In genomic region chr11:45846174-45846675, GRCh38 we compare ENCODE assay signal across 10 cellular contexts. TPM values are rescaled to one million over a fixed set of nuclear protein-coding genes. Genes with fewer than 3 reads are reported as not detected.
A peak's percentile ranks its signal among the peaks of the same experiment; 100 is the strongest.
DNase-seq lines count a peak whose midpoint lies in the region; ATAC-seq and TF ChIP-seq lines count a peak whose summit lies in the region.
"Had no signal": no experiment of that assay in that cellular context is flagged by ENCODE, and none has a peak within 500 bp of the region (broad histone marks: within the 10 kb centered on the region; RNA-seq: fewer than 3 reads in every experiment).

No MANE protein-coding gene starts in this region.

- H3K27me3 ChIP-seq in adipocyte (replicated peaks; ENCODE audit: control insufficient read depth, insufficient read depth, low read length), result no peaks in the 10 kb centered on the region
- peaks cover 6 to 8% of the 10 kb centered on the region in 2 experiments for H3K27me3 ChIP-seq in mesenchymal stem cell (ENCODE audit: control insufficient read depth in 1 of 2, insufficient read depth in 1 of 2, low read length in 2 of 2)

- H3K9me3 ChIP-seq in adipocyte (ENCODE audit: control insufficient read depth, low read length), result no peaks in the 10 kb centered on the region
- H3K9me3 ChIP-seq in mesenchymal stem cell (ENCODE audit: control insufficient read depth, low read length), result no peaks in the 10 kb centered on the region

- H2AK5ac ChIP-seq in mesenchymal stem cell (ENCODE audit: low read length, severe bottlenecking), result no peak overlapping the region

- no peak overlapping the region for H4K91ac ChIP-seq in mesenchymal stem cell (ENCODE audit: low read length)

- H3K36me3 Mint-ChIP-seq in activated CD8-positive, alpha-beta T cell treated with anti-CD3 and anti-CD28 coated beads for 36 hours (ENCODE audit: low read depth), result no peaks in the 10 kb centered on the region
- peaks cover 4% of the 10 kb centered on the region for H3K36me3 Mint-ChIP-seq in activated CD8-positive, alpha-beta T cell treated with anti-CD3 and anti-CD28 coated beads, Interleukin-2, amount 10 ng/mL, durations not matched to agents 7 days and 5 days (ENCODE audit: low read depth)

- H2BK15ac ChIP-seq in mesenchymal stem cell (ENCODE audit: low read depth, poor library complexity, severe bottlenecking), result no peak overlapping the region

- no peak overlapping the region for H2BK12ac ChIP-seq in mesenchymal stem cell (ENCODE audit: low read length in 2 of 2)

- 64% methylated on average over 4 of the region's 4 CpGs for WGBS in mesenchymal stem cell

- peaks cover 42% of the 10 kb centered on the region for H3K4me1 ChIP-seq in adipocyte (ENCODE audit: control insufficient read depth, insufficient read depth, low read length)
- peaks cover 7% of the 10 kb centered on the region for H3K4me1 ChIP-seq in mesenchymal stem cell (ENCODE audit: control insufficient read depth, insufficient read depth, low read depth, low read length)

- H3K27ac ChIP-seq in mesenchymal stem cell (ENCODE audit: low read length, poor library complexity, severe bottlenecking), result no peak overlapping the region
- H3K27ac ChIP-seq in temporal lobe (ENCODE audit: low read depth, low read length), result peak overlapping the region; percentile 85

- DNase-seq in activated CD8-positive, alpha-beta T cell treated with anti-CD3 and anti-CD28 coated beads for 36 hours, result no peak
- DNase-seq in activated CD8-positive, alpha-beta T cell treated with anti-CD3 and anti-CD28 coated beads, Interleukin-2, amount 10 ng/mL, durations not matched to agents 7 days and 5 days, result no peak
- DNase-seq in adipocyte (ENCODE audit: low read depth) (no peak), mesenchymal stem cell (no peak), iPS-NIHi7 (ENCODE audit: extremely low spot score) (no peak)
- DNase-seq: effector CD8-positive, alpha-beta T cell; mesendoderm had no signal

- H3K27me3 Mint-ChIP-seq in activated CD8-positive, alpha-beta T cell treated with anti-CD3 and anti-CD28 coated beads for 36 hours, result no peaks in the 10 kb centered on the region
- peaks cover 22% of the 10 kb centered on the region for H3K27me3 Mint-ChIP-seq in activated CD8-positive, alpha-beta T cell treated with anti-CD3 and anti-CD28 coated beads, Interleukin-2, amount 10 ng/mL, durations not matched to agents 7 days and 5 days (ENCODE audit: low read depth)

- H4K8ac ChIP-seq in mesenchymal stem cell (ENCODE audit: low read length), result no peak overlapping the region

- no peak overlapping the region for H3K27ac Mint-ChIP-seq in activated CD8-positive, alpha-beta T cell treated with anti-CD3 and anti-CD28 coated beads for 36 hours
- H3K27ac Mint-ChIP-seq in activated CD8-positive, alpha-beta T cell treated with anti-CD3 and anti-CD28 coated beads, Interleukin-2, amount 10 ng/mL, durations not matched to agents 7 days and 5 days, result no peak overlapping the region

- no peak overlapping the region for H2BK120ac ChIP-seq in mesenchymal stem cell (ENCODE audit: low read depth, low read length)

- H3K4me3 ChIP-seq in adipocyte (ENCODE audit: low read length), result peak overlapping the region; percentile 60
- peak overlapping the region in 1 of 2 experiments; percentile 53 for H3K4me3 ChIP-seq in mesenchymal stem cell (ENCODE audit: insufficient read depth in 1 of 2, low read depth in 1 of 2, low read length in 2 of 2)

- CTCF ChIA-PET in activated CD8-positive, alpha-beta T cell treated with anti-CD3 and anti-CD28 coated beads for 36 hours (lab: Charles Lee), result interaction anchor here (0.8 to 6.1 kb wide), 6 partner anchors 12 to 160 kb away, joined by 3 to 31 read pairs (median 4); partner anchors contain the start of gene SLC35C1
- CTCF ChIA-PET in activated CD8-positive, alpha-beta T cell treated with anti-CD3 and anti-CD28 coated beads, Interleukin-2, amount 10 ng/mL, durations not matched to agents 7 days and 5 days (lab: Charles Lee), result interaction anchor here (0.6 to 6.3 kb wide), 10 partner anchors 10 to 160 kb away, joined by 3 to 71 read pairs (median 4); partner anchors contain the start of gene PEX16

- intact Hi-C loops in activated CD8-positive, alpha-beta T cell treated with anti-CD3 and anti-CD28 coated beads for 36 hours (cut with micrococcal nuclease), result loop anchor here (2.0 kb wide), 1 partner anchor 73 kb away; no protein-coding TSS in a partner anchor

- POLR2A ChIA-PET in activated CD8-positive, alpha-beta T cell treated with anti-CD3 and anti-CD28 coated beads for 36 hours (lab: Charles Lee), result interaction anchor here (0.9 to 2.1 kb wide), 3 partner anchors 11 to 41 kb away, joined by 3 to 7 read pairs (median 5); partner anchors contain the start of gene SLC35C1
- POLR2A ChIA-PET in activated CD8-positive, alpha-beta T cell treated with anti-CD3 and anti-CD28 coated beads, Interleukin-2, amount 10 ng/mL, durations not matched to agents 7 days and 5 days (lab: Charles Lee), result interaction anchor here (0.8 to 1.9 kb wide), 3 partner anchors 11 to 42 kb away, joined by 3 to 10 read pairs (median 5); partner anchors contain the start of gene SLC35C1

- no peak overlapping the region for H3K4ac ChIP-seq in mesenchymal stem cell (ENCODE audit: low read depth in 1 of 2, low read length in 2 of 2)

- H3K9me3 Mint-ChIP-seq in activated CD8-positive, alpha-beta T cell treated with anti-CD3 and anti-CD28 coated beads for 36 hours, result no peaks in the 10 kb centered on the region
- H3K9me3 Mint-ChIP-seq in activated CD8-positive, alpha-beta T cell treated with anti-CD3 and anti-CD28 coated beads, Interleukin-2, amount 10 ng/mL, durations not matched to agents 7 days and 5 days (ENCODE audit: insufficient read depth), result no peaks in the 10 kb centered on the region

- H3K18ac ChIP-seq in mesenchymal stem cell (ENCODE audit: low read depth in 1 of 2, low read length in 2 of 2), result no peak overlapping the region

- peaks cover 11% of the 10 kb centered on the region for H3K79me1 ChIP-seq in mesenchymal stem cell (replicated peaks; ENCODE audit: low read length, poor library complexity, severe bottlenecking)

- peak overlapping the region; percentile 79 for H3K4me3 Mint-ChIP-seq in activated CD8-positive, alpha-beta T cell treated with anti-CD3 and anti-CD28 coated beads for 36 hours
- no peak overlapping the region for H3K4me3 Mint-ChIP-seq in activated CD8-positive, alpha-beta T cell treated with anti-CD3 and anti-CD28 coated beads, Interleukin-2, amount 10 ng/mL, durations not matched to agents 7 days and 5 days

- peak overlapping the region; percentile 13 for H3K9ac ChIP-seq in adipocyte (ENCODE audit: low read length)
- peak overlapping the region; percentile 78 for H3K9ac ChIP-seq in mesenchymal stem cell (ENCODE audit: low read length)

- no peak overlapping the region for H2AFZ ChIP-seq in mesenchymal stem cell (ENCODE audit: low read depth, low read length)

- H3K4me1 Mint-ChIP-seq in activated CD8-positive, alpha-beta T cell treated with anti-CD3 and anti-CD28 coated beads for 36 hours (ENCODE audit: low read depth), result peaks cover 41% of the 10 kb centered on the region
- peaks cover 47% of the 10 kb centered on the region for H3K4me1 Mint-ChIP-seq in activated CD8-positive, alpha-beta T cell treated with anti-CD3 and anti-CD28 coated beads, Interleukin-2, amount 10 ng/mL, durations not matched to agents 7 days and 5 days (ENCODE audit: low read depth)

- H3K36me3 ChIP-seq in adipocyte (ENCODE audit: control insufficient read depth, insufficient read depth, low read length, severe bottlenecking) (no peaks in the 10 kb centered on the region), mesenchymal stem cell (ENCODE audit: control insufficient read depth in 1 of 2, insufficient read depth in 2 of 2, low read depth in 1 of 2, low read length in 2 of 2) (no peaks in the 10 kb centered on the region)

- H3K14ac ChIP-seq in mesenchymal stem cell (ENCODE audit: low read length in 2 of 2), result no peak overlapping the region

- H3K23ac ChIP-seq in mesenchymal stem cell (ENCODE audit: low read length in 2 of 2), result no peak overlapping the region

- no peak overlapping the region for H3K4me2 ChIP-seq in mesenchymal stem cell (ENCODE audit: low read length, poor library complexity, severe bottlenecking)

- H2BK5ac ChIP-seq in mesenchymal stem cell (ENCODE audit: low read depth, low read length, poor library complexity, severe bottlenecking), result no peak overlapping the region

- no peak for TF ChIP-seq CTCF in activated CD8-positive, alpha-beta T cell treated with anti-CD3 and anti-CD28 coated beads for 36 hours (IDR thresholded peaks at IDR 0.05)

- ATAC-seq in activated CD8-positive, alpha-beta T cell treated with anti-CD3 and anti-CD28 coated beads for 36 hours, result no peak
- ATAC-seq in activated CD8-positive, alpha-beta T cell treated with anti-CD3 and anti-CD28 coated beads, Interleukin-2, amount 10 ng/mL, durations not matched to agents 7 days and 5 days, result no peak
- ATAC-seq in GM19397 (IDR thresholded peaks at IDR 0.05; ENCODE audit: unreplicated experiment), result no peak
- no peak for ATAC-seq in GM19455 (IDR thresholded peaks at IDR 0.05; ENCODE audit: unreplicated experiment)

RNA-seq across cellular contexts. Expression of gene CRY2, which starts 1.1 kb away (rescaled TPM):
- 10 to 100 TPM; 12.3 to 15.7 TPM for total RNA-seq in activated CD8-positive, alpha-beta T cell treated with anti-CD3 and anti-CD28 coated beads for 36 hours
- total RNA-seq in activated CD8-positive, alpha-beta T cell treated with anti-CD3 and anti-CD28 coated beads, Interleukin-2, amount 10 ng/mL, durations not matched to agents 7 days and 5 days, result 10 to 100 TPM; 24.4 to 28.1 TPM
- polyA plus RNA-seq in mesenchymal stem cell (2013, experiment 1 of 2), result 6.2 TPM
- 5.3 TPM for polyA plus RNA-seq in mesenchymal stem cell (2013, experiment 2 of 2)
- 33.9 TPM for total RNA-seq in temporal lobe

RNA-seq across cellular contexts. Expression of gene MAPK8IP1, which starts 39.2 kb away (rescaled TPM):
- 1 to 10 TPM; 1.4 to 1.8 TPM for total RNA-seq in activated CD8-positive, alpha-beta T cell treated with anti-CD3 and anti-CD28 coated beads for 36 hours
- total RNA-seq in activated CD8-positive, alpha-beta T cell treated with anti-CD3 and anti-CD28 coated beads, Interleukin-2, amount 10 ng/mL, durations not matched to agents 7 days and 5 days, result 1 to 10 TPM in 1 of 2 experiments, under 1 TPM in 1; 0.95 to 1.3 TPM
- polyA plus RNA-seq in mesenchymal stem cell (2013, experiment 1 of 2), result 7.5 TPM
- 8.0 TPM for polyA plus RNA-seq in mesenchymal stem cell (2013, experiment 2 of 2)
- 75.0 TPM for total RNA-seq in temporal lobe

RNA-seq across cellular contexts. Expression of gene SLC35C1, which starts 41.3 kb away (rescaled TPM):
- total RNA-seq in activated CD8-positive, alpha-beta T cell treated with anti-CD3 and anti-CD28 coated beads for 36 hours, result 1 to 10 TPM; 9.3 to 9.4 TPM
- total RNA-seq in activated CD8-positive, alpha-beta T cell treated with anti-CD3 and anti-CD28 coated beads, Interleukin-2, amount 10 ng/mL, durations not matched to agents 7 days and 5 days, result 10 to 100 TPM; 21.8 to 23.5 TPM
- 22.9 TPM for polyA plus RNA-seq in mesenchymal stem cell (2013, experiment 1 of 2)
- 23.8 TPM for polyA plus RNA-seq in mesenchymal stem cell (2013, experiment 2 of 2)
- 5.9 TPM for total RNA-seq in temporal lobe

Comparison
In these comparisons a context has a peak if more than half of its experiments do, and no peak if none do; other contexts are left out.
1. RNA of gene MAPK8IP1, which starts 39.2 kb away (total RNA-seq): 75.0 TPM in temporal lobe (single experiment); 1.4 to 1.8 TPM in activated CD8-positive, alpha-beta T cell treated with anti-CD3 and anti-CD28 coated beads for 36 hours and 0.95 to 1.3 TPM in activated CD8-positive, alpha-beta T cell treated with anti-CD3 and anti-CD28 coated beads, Interleukin-2, amount 10 ng/mL, durations not matched to agents 7 days and 5 days; every median in the first group is over 10 times any median in the second.